In the genomic region with DNA sequence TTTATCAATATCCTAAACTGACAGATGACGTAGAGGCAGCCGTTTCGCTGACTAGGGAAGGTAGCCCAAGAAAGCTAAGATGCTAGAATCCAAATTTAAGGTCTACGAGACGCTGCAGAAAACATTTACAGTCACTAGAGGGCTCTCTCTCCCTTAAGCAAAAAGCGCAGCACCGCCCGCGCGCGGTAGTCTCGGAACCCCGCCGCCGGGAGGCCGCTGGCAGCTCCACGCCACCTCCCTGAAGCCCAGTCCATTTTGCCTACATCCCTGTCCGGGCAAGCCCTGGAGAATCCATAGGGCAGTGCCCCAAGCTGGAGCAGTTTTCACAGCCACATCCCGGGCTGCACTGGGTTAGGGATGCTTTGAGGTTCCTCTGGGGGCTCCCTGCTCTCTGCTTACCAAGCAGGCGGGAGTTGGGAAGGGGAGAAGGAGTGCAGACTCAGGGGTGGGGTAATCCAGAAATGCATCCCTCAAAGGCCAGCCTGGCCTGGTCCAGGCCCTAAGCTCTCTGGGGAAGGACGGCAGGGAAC, we compare ENCODE assay signal across 8 cellular contexts. TPM values are rescaled to one million over a fixed set of nuclear protein-coding genes. Genes with fewer than 3 reads are reported as not detected.
DNase-seq lines count a peak whose midpoint lies in the region; ATAC-seq, FAIRE-seq and TF ChIP-seq lines count a peak whose summit lies in the region.

No MANE protein-coding gene starts in this region.

- intact Hi-C loops in ovary (cut with DNase I) (loop anchor here (2.0 to 10.0 kb wide), 6 partner anchors 78 to 458 kb away; partner anchors contain the start of genes TRIM54 (in 2 of the 4) and UCN (in 1 of the 4)), transverse colon (cut with DNase I; ENCODE audit: low total_unique reads) (loop anchor here (5.0 kb wide), 1 partner anchor 96 kb away; no protein-coding TSS in a partner anchor)

- 1 to 2% (median 2%) methylated on average over 21 of the region's 21 CpGs for WGBS in ovary, 3 donors
- WGBS in transverse colon (ENCODE audit: low coverage in 1 of 2), 2 donors = 3% methylated on average over 20 of the region's 21 CpGs; no CpG with 5 or more reads in 1 of the 2 donors

- in situ Hi-C loops in transverse colon (cut with MboI; ENCODE audit: low pct_ligation_motif_present in 1 of 4, low pct_unique_long_range_greater_than_20kb in 1 of 4, low sequenced_read_pairs in 3 of 4) = loop anchor here in 3 of 4 donors (10.0 kb wide), 2 partner anchors 78 to 98 kb away; no protein-coding TSS in a partner anchor

- H3K36me3 ChIP-seq in SJSA1 = no peaks in the 10 kb centered on the region
- H3K36me3 ChIP-seq in ovary = no peaks in the 10 kb centered on the region
- no peaks in the 10 kb centered on the region for H3K36me3 ChIP-seq in transverse colon

- FAIRE-seq in G401.6 (lab: Jason Lieb, UNC) = peak; percentile 92

- H3K27me3 ChIP-seq in SJSA1 (replicated peaks) (peaks cover 74% of the 10 kb centered on the region), ovary (peaks cover 5% of the 10 kb centered on the region), transverse colon (peaks cover 100% of the 10 kb centered on the region)

- no peak for ATAC-seq in GM18502 (IDR thresholded peaks at IDR 0.05; ENCODE audit: poor library complexity, unreplicated experiment)

- H3K9me3 ChIP-seq in SJSA1 (replicated peaks) (no peaks in the 10 kb centered on the region), ovary (no peaks in the 10 kb centered on the region), transverse colon (no peaks in the 10 kb centered on the region)

- peak; percentile 83 for DNase-seq in NB4 (ENCODE audit: low read depth)
- peak; percentile 64 to 67 for DNase-seq in SJSA1 (ENCODE audit: low read depth in 1 of 2, low spot score in 2 of 2)
- peak; percentile 68 for DNase-seq in activated naive CD4-positive, alpha-beta T cell treated with anti-CD3 and anti-CD28 coated beads, Interleukin-2, amount 50 U/mL, for 16 hours
- DNase-seq in glomerular endothelial cell (ENCODE audit: extremely low read depth, low read depth, low spot score) = peak; percentile 16
- peak; percentile 48 to 74 (median 62) for DNase-seq in ovary
- peak; percentile 57 for DNase-seq in transverse colon

- TF ChIP-seq CTCF in NB4 (IDR thresholded peaks at IDR 0.05; ENCODE audit: low read depth, low read length) (peak; percentile 65), ovary (IDR thresholded peaks at IDR 0.05) (peak; percentile 57 to 60 (median 59)), transverse colon (IDR thresholded peaks at IDR 0.05) (peak; percentile 63 to 72 (median 68))

- H3K27ac ChIP-seq in SJSA1 (no peak overlapping the region), ovary (no peak overlapping the region), transverse colon (no peak overlapping the region)

- H3K4me1 ChIP-seq in SJSA1 (replicated peaks) (peaks cover 19% of the 10 kb centered on the region), ovary (ENCODE audit: insufficient read depth) (peaks cover 13% of the 10 kb centered on the region), transverse colon (peaks cover 23 to 35% (median 29%) of the 10 kb centered on the region in 4 donors)

- TF ChIP-seq POLR2A in NB4 (IDR thresholded peaks at IDR 0.05; ENCODE audit: extremely low read depth, insufficient read length) (no peak), ovary (IDR thresholded peaks at IDR 0.05) (no peak), transverse colon (IDR thresholded peaks at IDR 0.05) (no peak)

- no peak for TF ChIP-seq EP300 in ovary (IDR thresholded peaks at IDR 0.05)
- no peak for TF ChIP-seq EP300 in transverse colon (IDR thresholded peaks at IDR 0.05; ENCODE audit: low read depth)

- H3K4me3 ChIP-seq in NB4 (ENCODE audit: low read depth, low read length) (no peak overlapping the region), SJSA1 (no peak overlapping the region), ovary (no peak overlapping the region), transverse colon (no peak overlapping the region)

RNA-seq across cellular contexts. Expression of gene DPYSL5, which starts 1.5 kb away (rescaled TPM):
- total RNA-seq in SJSA1 (2014; rRNA removed; shearing (Covaris generic)) = not detected in 2 replicates
- total RNA-seq in glomerular endothelial cell (not detected in 2 replicates), ovary (under 1 TPM in 4 of 7 donors, not detected in 3; 0.11 to 0.78 (median 0.26) TPM), transverse colon (under 1 TPM in 1 of 4 donors, not detected in 3; 0.32 TPM)
- under 1 TPM; 0.05 to 0.16 TPM for polyA plus RNA-seq in ovary

Comparison
In these comparisons a context has a peak if more than half of its experiments do, and no peak if none do; other contexts are left out.
1. DNase-seq: peak in every context shown above with its lines; median percentile 83 in NB4; 68 in activated naive CD4-positive, alpha-beta T cell treated with anti-CD3 and anti-CD28 coated beads, Interleukin-2, amount 50 U/mL, for 16 hours; 66 in SJSA1; 62 in ovary; 57 in transverse colon; 16 in glomerular endothelial cell.